18 cellular contexts compared by ENCODE assay signal in the genomic region with DNA sequence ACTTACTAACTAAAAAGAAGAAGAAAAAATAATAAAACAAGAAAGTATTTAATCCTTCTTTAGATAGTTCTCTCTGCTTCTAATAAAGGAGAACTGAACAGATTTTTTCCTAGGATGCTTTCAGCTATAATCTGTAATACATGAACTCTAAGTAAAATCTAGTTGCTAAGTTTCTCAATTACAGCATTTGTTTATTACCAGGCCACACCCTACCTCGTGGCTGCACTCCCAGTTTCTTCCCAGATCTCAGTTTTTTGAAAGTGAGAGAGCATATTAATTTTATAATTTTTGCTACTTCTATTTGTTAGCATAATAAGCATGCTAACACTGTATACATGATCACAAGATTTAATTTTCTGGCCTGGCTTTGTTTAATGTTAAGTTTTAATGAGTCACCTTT.
DNase-seq lines count a peak whose midpoint lies in the region; ATAC-seq, FAIRE-seq and TF ChIP-seq lines count a peak whose summit lies in the region.
"Had no signal": no experiment of that assay in that cellular context is flagged by ENCODE, and none has a peak within 500 bp of the region (broad histone marks: within the 10 kb centered on the region; RNA-seq: fewer than 3 reads in every experiment).

No MANE protein-coding gene starts in this region.

- in situ Hi-C loops in transverse colon (cut with MboI; ENCODE audit: low pct_ligation_motif_present in 1 of 4, low pct_unique_long_range_greater_than_20kb in 1 of 4, low sequenced_read_pairs in 3 of 4) = no loop called here

- FAIRE-seq in islet of Langerhans (lab: Jason Lieb, UNC) = peak; percentile 76
- FAIRE-seq: H54 had no signal

- H3K27me3 ChIP-seq in muscle layer of duodenum (ENCODE audit: low read depth, low read length) = no peaks in the 10 kb centered on the region
- H3K27me3 ChIP-seq in transverse colon = no peaks in the 10 kb centered on the region

- no peaks in the 10 kb centered on the region for H3K36me3 ChIP-seq in muscle layer of duodenum (ENCODE audit: control insufficient read depth in 1 of 2, insufficient read depth in 2 of 2, low read length in 2 of 2)
- no peaks in the 10 kb centered on the region for H3K36me3 ChIP-seq in transverse colon

- H3K4me1 ChIP-seq in muscle layer of duodenum (ENCODE audit: control insufficient read depth in 1 of 2, insufficient read depth in 2 of 2, low read length in 2 of 2) (no peaks in the 10 kb centered on the region), transverse colon (peaks cover 0 to 15% (median 4%) of the 10 kb centered on the region in 4 donors)

- ATAC-seq in Right ventricle myocardium inferior = no peak
- ATAC-seq in HG02678 (IDR thresholded peaks at IDR 0.05; ENCODE audit: unreplicated experiment) = no peak
- ATAC-seq: CD8-positive, alpha-beta T cell had no signal

- H3K4me3 ChIP-seq in muscle layer of duodenum (ENCODE audit: low read depth in 1 of 2, low read length in 2 of 2) (no peak overlapping the region), transverse colon (no peak overlapping the region)

- 11 to 16% methylated on average over 1 of the region's 1 CpG for WGBS in transverse colon (ENCODE audit: low coverage in 1 of 2), 2 donors

- H3K9me3 ChIP-seq in muscle layer of duodenum (ENCODE audit: control insufficient read depth in 1 of 2, low read length in 2 of 2) (no peaks in the 10 kb centered on the region), transverse colon (no peaks in the 10 kb centered on the region)

- intact Hi-C loops in Right ventricle myocardium inferior (cut with DNase I) (no loop called here), cardiac septum (cut with DNase I) (no loop called here), transverse colon (cut with DNase I; ENCODE audit: low total_unique reads) (no loop called here)

- TF ChIP-seq CTCF in transverse colon (IDR thresholded peaks at IDR 0.05) = no peak

- H3K27ac ChIP-seq in muscle layer of duodenum (ENCODE audit: low read length) (peak overlapping the region; percentile 30), transverse colon (peak overlapping the region in 2 of 4 donors; percentile 16 to 37)
- H3K27ac ChIP-seq: RWPE1 had no signal

- no peak for TF ChIP-seq POLR2A in transverse colon (IDR thresholded peaks at IDR 0.05)

- no peak for TF ChIP-seq EP300 in transverse colon (IDR thresholded peaks at IDR 0.05; ENCODE audit: low read depth)

- DNase-seq in Right ventricle myocardium inferior (ENCODE audit: missing footprints) (peak; percentile 64), cardiac septum (ENCODE audit: low spot score) (no peak), transverse colon (peak; percentile 24), globus pallidus (ENCODE audit: low spot score) (no peak), AML-193 (lab: John Stamatoyannopoulos, UW) (no peak)
- DNase-seq: 8988T; CD8-positive, alpha-beta T cell; DMS79 treated with DMSO at 0.1 percent for 48 hours; HFFc6; NCI-H1105; NCI-H1694 treated with DMSO at 0.1 percent for 48 hours; NCI-H446; NCI-H748 treated with DMSO at 0.1 percent for 48 hours had no signal

Comparison
In these comparisons a context has a peak if more than half of its experiments do, and no peak if none do; other contexts are left out.
1. DNase-seq: peak in Right ventricle myocardium inferior (single experiment) and transverse colon (single experiment); none in cardiac septum (single experiment), globus pallidus (single experiment) and AML-193 (0 of 2).